In genomic region chr12:52247622-52248540, GRCh38 we compare ENCODE assay signal across 14 cellular contexts. TPM values are rescaled to one million over a fixed set of nuclear protein-coding genes. Genes with fewer than 3 reads are reported as not detected.
DNase-seq lines count a peak whose midpoint lies in the region; TF ChIP-seq lines count a peak whose summit lies in the region.
"Had no signal": no experiment of that assay in that cellular context is flagged by ENCODE, and none has a peak within 500 bp of the region (broad histone marks: within the 10 kb centered on the region; RNA-seq: fewer than 3 reads in every experiment).

No MANE protein-coding gene starts in this region.

- intact Hi-C loops in activated CD4-positive, alpha-beta T cell treated with anti-CD3 and anti-CD28 coated beads, Interleukin-2, amount 10 ng/mL, durations not matched to agents 24 days and 14 days (cut with micrococcal nuclease): loop anchor here (10.0 kb wide), 1 partner anchor 273 kb away; no protein-coding TSS in a partner anchor

- peak overlapping the region; percentile 99 for H3K27ac Mint-ChIP-seq in activated CD4-positive, alpha-beta T cell treated with anti-CD3 and anti-CD28 coated beads, Interleukin-2, amount 10 ng/mL, durations not matched to agents 24 days and 14 days
- H3K27ac Mint-ChIP-seq: IgD-negative memory B cell had no signal

- no peak for DNase-seq in activated CD4-positive, alpha-beta T cell treated with anti-CD3 and anti-CD28 coated beads, Interleukin-2, amount 10 ng/mL, durations not matched to agents 24 days and 14 days
- no peak for DNase-seq in activated CD4-positive, alpha-beta T cell treated with anti-CD3 and anti-CD28 coated beads for 4 hours
- DNase-seq in epithelial cell of prostate (ENCODE audit: low read depth, low spot score): no peak
- DNase-seq in occipital lobe (lab: John Stamatoyannopoulos, UW): no peak
- no peak for DNase-seq in glomerular visceral epithelial cell (ENCODE audit: extremely low spot score)
- DNase-seq in Ammon's horn (ENCODE audit: low spot score): no peak
- DNase-seq: amniotic stem cell, EL, foreskin melanocyte, SW 1271 had no signal

- H3K36me3 Mint-ChIP-seq in activated CD4-positive, alpha-beta T cell treated with anti-CD3 and anti-CD28 coated beads, Interleukin-2, amount 10 ng/mL, durations not matched to agents 24 days and 14 days (ENCODE audit: low read depth): peaks cover 23% of the 10 kb centered on the region
- H3K36me3 Mint-ChIP-seq: IgD-negative memory B cell had no signal

- no peaks in the 10 kb centered on the region for H3K27me3 ChIP-seq in skeletal muscle satellite cell (ENCODE audit: control insufficient read depth, insufficient read depth, low read length)

- H3K4me2 ChIP-seq in skeletal muscle satellite cell (ENCODE audit: low read length): peak overlapping the region; percentile 33

- peak overlapping the region; percentile 91 for H3K4me3 Mint-ChIP-seq in activated CD4-positive, alpha-beta T cell treated with anti-CD3 and anti-CD28 coated beads, Interleukin-2, amount 10 ng/mL, durations not matched to agents 24 days and 14 days
- H3K4me3 Mint-ChIP-seq: IgD-negative memory B cell, neural crest cell had no signal

- no peak for TF ChIP-seq EP300 in Ishikawa (IDR thresholded peaks at IDR 0.05; ENCODE audit: borderline replicate concordance)

- peak overlapping the region; percentile 98 for H3K27ac ChIP-seq in epithelial cell of prostate

- peaks cover 3% of the 10 kb centered on the region for H3K9me3 Mint-ChIP-seq in activated CD4-positive, alpha-beta T cell treated with anti-CD3 and anti-CD28 coated beads, Interleukin-2, amount 10 ng/mL, durations not matched to agents 24 days and 14 days
- H3K9me3 Mint-ChIP-seq: neural crest cell had no signal

- peak overlapping the region; percentile 17 for H3K9ac ChIP-seq in skeletal muscle satellite cell (ENCODE audit: low read depth, low read length)

- H3K9me3 ChIP-seq in skeletal muscle satellite cell (replicated peaks; ENCODE audit: low read length): no peaks in the 10 kb centered on the region

- peaks cover 67% of the 10 kb centered on the region for H3K4me1 ChIP-seq in skeletal muscle satellite cell (ENCODE audit: control insufficient read depth, insufficient read depth, low read length)

- TF ChIP-seq RAD21 in Ishikawa (IDR thresholded peaks at IDR 0.05; ENCODE audit: low read depth): no peak

- peaks cover 79% of the 10 kb centered on the region for H3K4me1 Mint-ChIP-seq in activated CD4-positive, alpha-beta T cell treated with anti-CD3 and anti-CD28 coated beads, Interleukin-2, amount 10 ng/mL, durations not matched to agents 24 days and 14 days

- H3K27me3 Mint-ChIP-seq in activated CD4-positive, alpha-beta T cell treated with anti-CD3 and anti-CD28 coated beads, Interleukin-2, amount 10 ng/mL, durations not matched to agents 24 days and 14 days: no peaks in the 10 kb centered on the region

- H3K36me3 ChIP-seq in skeletal muscle satellite cell (ENCODE audit: insufficient read depth, low read length): no peaks in the 10 kb centered on the region

- no peak overlapping the region for H3K4me3 ChIP-seq in skeletal muscle satellite cell (ENCODE audit: low read length)

TF ChIP-seq in Ishikawa, 13 proteins besides CTCF, POLR2A, EP300 and RAD21:
- TF ChIP-seq NFIC (IDR thresholded peaks at IDR 0.05) (no peak), CEBPB (IDR thresholded peaks at IDR 0.05) (0 out of 2 replicates have a peak, but pooled peaks have one; percentile 1)

RNA-seq across cellular contexts. Expression of gene KRT7, which starts 14.8 kb away (rescaled TPM):
- total RNA-seq in activated CD4-positive, alpha-beta T cell treated with anti-CD3 and anti-CD28 coated beads, Interleukin-2, amount 10 ng/mL, durations not matched to agents 24 days and 14 days: 12.3 and 15.8 TPM in 2 replicates
- 2.3 and 12.5 TPM in 2 replicates for total RNA-seq in skeletal muscle satellite cell (2012; rRNA removed)
- not detected for total RNA-seq in occipital lobe
- total RNA-seq: neural crest cell had no signal

RNA-seq across cellular contexts. Expression of gene KRT86, which starts 26.6 kb away (rescaled TPM):
- 0.44 and 0.64 TPM in 2 replicates for total RNA-seq in activated CD4-positive, alpha-beta T cell treated with anti-CD3 and anti-CD28 coated beads, Interleukin-2, amount 10 ng/mL, durations not matched to agents 24 days and 14 days
- total RNA-seq in skeletal muscle satellite cell (2012; rRNA removed): 0.22 TPM in 1 of 2 replicates, not detected in the other
- total RNA-seq in occipital lobe: 0.16 TPM
- total RNA-seq: neural crest cell had no signal

RNA-seq across cellular contexts. Expression of gene KRT81, which starts 43.5 kb away (rescaled TPM):
- total RNA-seq in activated CD4-positive, alpha-beta T cell treated with anti-CD3 and anti-CD28 coated beads, Interleukin-2, amount 10 ng/mL, durations not matched to agents 24 days and 14 days: not detected in 2 replicates
- total RNA-seq in skeletal muscle satellite cell (2012; rRNA removed): under 0.01 TPM in 1 of 2 replicates, not detected in the other
- not detected for total RNA-seq in occipital lobe
- total RNA-seq: neural crest cell had no signal

RNA-seq across cellular contexts. Expression of gene KRT80, which starts 56.1 kb away (rescaled TPM):
- not detected in 2 replicates for total RNA-seq in activated CD4-positive, alpha-beta T cell treated with anti-CD3 and anti-CD28 coated beads, Interleukin-2, amount 10 ng/mL, durations not matched to agents 24 days and 14 days
- under 0.01 and 1.5 TPM in 2 replicates for total RNA-seq in skeletal muscle satellite cell (2012; rRNA removed)
- not detected for total RNA-seq in occipital lobe
- total RNA-seq: neural crest cell had no signal

Comparison
In these comparisons a context has a peak if more than half of its experiments do, and no peak if none do; other contexts are left out.
1. RNA of gene KRT7, which starts 14.8 kb away (total RNA-seq): 12.3 to 15.8 TPM in activated CD4-positive, alpha-beta T cell treated with anti-CD3 and anti-CD28 coated beads, Interleukin-2, amount 10 ng/mL, durations not matched to agents 24 days and 14 days; not detected in occipital lobe (single experiment); every median in the first group is over 10 times any median in the second.